In the genomic region with DNA sequence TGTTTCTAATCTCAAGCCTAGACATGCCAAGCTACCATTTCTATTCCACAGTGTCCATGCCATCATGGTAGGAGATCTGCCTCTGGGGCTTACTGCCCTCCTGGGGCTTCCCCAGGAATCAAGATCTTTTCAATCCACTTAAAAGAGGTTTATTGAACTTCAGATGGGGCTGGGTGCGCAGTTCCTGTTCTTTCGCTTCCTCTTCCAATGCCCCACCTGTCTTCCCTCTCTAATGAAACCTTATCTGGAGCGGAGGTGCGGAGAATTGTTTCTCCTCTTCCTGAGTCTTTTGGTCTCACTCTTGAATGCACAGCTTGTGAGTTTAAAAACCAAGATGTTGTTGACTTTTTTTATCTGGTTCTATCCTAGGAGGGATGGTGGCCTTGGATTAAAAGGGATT, we compare ENCODE assay signal across 21 cellular contexts.
"Had no signal": no experiment of that assay in that cellular context is flagged by ENCODE, and none has a peak within 500 bp of the region (broad histone marks: within the 10 kb centered on the region; RNA-seq: fewer than 3 reads in every experiment).

No MANE protein-coding gene starts in this region.

- H3K9me3 Mint-ChIP-seq: endodermal cell; naive thymus-derived CD8-positive, alpha-beta T cell; nephron progenitor cell had no signal

- H3K36me3 ChIP-seq: gastrocnemius medialis, lower lobe of right lung, ovary, right lobe of liver, stomach, thyroid gland had no signal

- H3K9me3 ChIP-seq: gastrocnemius medialis, lower lobe of right lung, ovary, right lobe of liver, stomach, thyroid gland had no signal

- H3K27me3 ChIP-seq: dorsolateral prefrontal cortex, gastrocnemius medialis, ovary, right lobe of liver, thyroid gland had no signal

- H3K4me1 ChIP-seq: gastrocnemius medialis, lower lobe of right lung had no signal

- H3K27ac ChIP-seq: epithelial cell of prostate, gastrocnemius medialis, lower lobe of right lung, ovary, right lobe of liver, stomach, thyroid gland had no signal

- H3K36me3 Mint-ChIP-seq: naive thymus-derived CD8-positive, alpha-beta T cell had no signal

- DNase-seq: effector CD8-positive, alpha-beta T cell; endodermal cell; foreskin fibroblast; gastrocnemius medialis; left ventricle myocardium superior; lower lobe of right lung; naive thymus-derived CD8-positive, alpha-beta T cell; nephron progenitor cell; occipital lobe; ovary; right lobe of liver; stimulated activated CD4-positive, alpha-beta T cell treated with anti-CD3 and anti-CD28 coated beads, Interleukin-12 subunit alpha, Interleukin-12 subunit beta, amount 100 ng/mL, for 4 hours; stimulated activated CD4-positive, alpha-beta T cell treated with anti-CD3 and anti-CD28 coated beads, Interleukin-1b, Interleukin-23, amount 100 ng/mL, for 48 hours; stimulated activated CD4-positive, alpha-beta T cell treated with anti-CD3 and anti-CD28 coated beads, Interleukin-4, amount 100 ng/mL, for 1 hour; stimulated activated CD8-positive, alpha-beta memory T cell treated with anti-CD3 and anti-CD28 coated beads, Interleukin-4, amount 100 ng/mL, for 48 hours; stimulated activated naive CD4-positive, alpha-beta T cell treated with Interleukin-2 at 50 U/mL for 16 hours; stomach; thyroid gland had no signal

- ATAC-seq: gastrocnemius medialis; left ventricle myocardium superior; lower lobe of right lung; naive thymus-derived CD8-positive, alpha-beta T cell had no signal

- H3K4me3 ChIP-seq: gastrocnemius medialis, lower lobe of right lung, ovary, right lobe of liver, smooth muscle cell, stomach, thyroid gland had no signal

- H3K4me3 Mint-ChIP-seq: endodermal cell; naive thymus-derived CD8-positive, alpha-beta T cell; nephron progenitor cell had no signal

- H3K27ac Mint-ChIP-seq: endodermal cell; naive thymus-derived CD8-positive, alpha-beta T cell; nephron progenitor cell had no signal

- H3K4me2 ChIP-seq: smooth muscle cell had no signal
